Comparison of ENCODE assay signal across 9 cellular contexts in genomic region chr6:116695398-116695797, GRCh38. TPM values are rescaled to one million over a fixed set of nuclear protein-coding genes. Genes with fewer than 3 reads are reported as not detected.
A peak's percentile ranks its signal among the peaks of the same experiment; 100 is the strongest.
DNase-seq lines count a peak whose midpoint lies in the region; ATAC-seq, FAIRE-seq and TF ChIP-seq lines count a peak whose summit lies in the region.
"Had no signal": no experiment of that assay in that cellular context is flagged by ENCODE, and none has a peak within 500 bp of the region (broad histone marks: within the 10 kb centered on the region; RNA-seq: fewer than 3 reads in every experiment).

No MANE protein-coding gene starts in this region.

- H3K36me3 Mint-ChIP-seq in WTC11, result peaks cover 34% of the 10 kb centered on the region

- TF ChIP-seq CTCF in choroid plexus epithelial cell (conservative IDR thresholded peaks at IDR 0.05; ENCODE audit: low read depth, low read length) (no peak), WTC11 (IDR thresholded peaks at IDR 0.05) (no peak)

- CTCF ChIA-PET in WTC11 (lab: Charles Lee), result no interaction called here

- ATAC-seq in GM19452 (IDR thresholded peaks at IDR 0.05; ENCODE audit: unreplicated experiment), result peak; percentile 86
- peak; percentile 82 for ATAC-seq in HG03095 (IDR thresholded peaks at IDR 0.05; ENCODE audit: unreplicated experiment)
- no peak for ATAC-seq in WTC11
- ATAC-seq: body of pancreas had no signal

- H3K4me3 ChIP-seq in choroid plexus epithelial cell (ENCODE audit: low read depth, low read length), result no peak overlapping the region
- H3K4me3 ChIP-seq: body of pancreas had no signal

- H3K27ac Mint-ChIP-seq in WTC11, result no peak overlapping the region

- FAIRE-seq in GM12891 (lab: Jason Lieb, UNC) (no peak), urothelium cell line (lab: Jason Lieb, UNC) (no peak)

- POLR2A ChIA-PET in WTC11 (lab: Charles Lee), result no interaction called here

- no peak overlapping the region for H3K4me3 Mint-ChIP-seq in WTC11

- TF ChIP-seq POLR2A in GM12891 (IDR thresholded peaks at IDR 0.05; ENCODE audit: low read depth, low read length), result no peak

- no peaks in the 10 kb centered on the region for H3K4me1 Mint-ChIP-seq in WTC11

- peak; percentile 14 for DNase-seq in GM12891 (ENCODE audit: insufficient read length, low spot score)
- DNase-seq in choroid plexus epithelial cell (ENCODE audit: low read depth), result peak; percentile 36
- no peak for DNase-seq in HK-2 (ENCODE audit: unreplicated experiment)
- no peak for DNase-seq in urothelium cell line (ENCODE audit: low spot score)
- no peak for DNase-seq in WTC11 (ENCODE audit: low spot score)
- no peak for DNase-seq in SKM-1 (lab: John Stamatoyannopoulos, UW; ENCODE audit: unreplicated experiment)
- DNase-seq: body of pancreas had no signal

- no peaks in the 10 kb centered on the region for H3K9me3 Mint-ChIP-seq in WTC11

- no peaks in the 10 kb centered on the region for H3K27me3 Mint-ChIP-seq in WTC11 (ENCODE audit: low read depth)

TF ChIP-seq in GM12891, 5 proteins besides CTCF, POLR2A, EP300 and RAD21:
- TF ChIP-seq PAX5 (IDR thresholded peaks at IDR 0.05; ENCODE audit: insufficient read depth, low read length, severe bottlenecking) (no peak), SPI1 (IDR thresholded peaks at IDR 0.05; ENCODE audit: low read depth, low read length) (no peak), POU2F2 (IDR thresholded peaks at IDR 0.05; ENCODE audit: low read depth, low read length) (no peak), POLR2AphosphoS5 (IDR thresholded peaks at IDR 0.05; ENCODE audit: low read depth, low read length) (no peak), TAF1 (IDR thresholded peaks at IDR 0.05; ENCODE audit: low read depth, low read length) (no peak)

TF ChIP-seq in WTC11, 78 proteins besides CTCF, POLR2A, EP300 and RAD21:
- TF ChIP-seq ZNF416 (CRISPR knock-in tag; IDR thresholded peaks at IDR 0.05) (no peak), NFYB (CRISPR knock-in tag; conservative IDR thresholded peaks at IDR 0.05; ENCODE audit: low read depth) (no peak), MAX (CRISPR knock-in tag; IDR thresholded peaks at IDR 0.05) (no peak), ZMAT4 (CRISPR knock-in tag; IDR thresholded peaks at IDR 0.05) (no peak), ZNF138 (CRISPR knock-in tag; conservative IDR thresholded peaks at IDR 0.05) (no peak), FOXK1 (CRISPR knock-in tag; IDR thresholded peaks at IDR 0.05) (no peak), ZNF232 (CRISPR knock-in tag; IDR thresholded peaks at IDR 0.05) (no peak), ZNF219 (CRISPR knock-in tag; IDR thresholded peaks at IDR 0.05; ENCODE audit: borderline replicate concordance) (no peak), SMAD3 (CRISPR knock-in tag; IDR thresholded peaks at IDR 0.05; ENCODE audit: borderline replicate concordance) (no peak), MYBL2 (CRISPR knock-in tag; IDR thresholded peaks at IDR 0.05) (no peak), FOXP1 (CRISPR knock-in tag; IDR thresholded peaks at IDR 0.05; ENCODE audit: borderline replicate concordance) (no peak), PRRX2 (CRISPR knock-in tag; IDR thresholded peaks at IDR 0.05) (no peak), TEAD4 (CRISPR knock-in tag; IDR thresholded peaks at IDR 0.05) (no peak)
- TF ChIP-seq, protein P1, sequence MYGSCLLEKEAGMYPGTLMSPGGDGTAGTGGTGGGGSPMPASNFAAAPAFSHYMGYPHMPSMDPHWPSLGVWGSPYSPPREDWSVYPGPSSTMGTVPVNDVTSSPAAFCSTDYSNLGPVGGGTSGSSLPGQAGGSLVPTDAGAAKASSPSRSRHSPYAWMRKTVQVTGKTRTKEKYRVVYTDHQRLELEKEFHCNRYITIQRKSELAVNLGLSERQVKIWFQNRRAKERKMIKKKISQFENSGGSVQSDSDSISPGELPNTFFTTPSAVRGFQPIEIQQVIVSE (CRISPR knock-in tag; IDR thresholded peaks at IDR 0.05; ENCODE audit: borderline replicate concordance), result no peak
- TF ChIP-seq, protein P2, sequence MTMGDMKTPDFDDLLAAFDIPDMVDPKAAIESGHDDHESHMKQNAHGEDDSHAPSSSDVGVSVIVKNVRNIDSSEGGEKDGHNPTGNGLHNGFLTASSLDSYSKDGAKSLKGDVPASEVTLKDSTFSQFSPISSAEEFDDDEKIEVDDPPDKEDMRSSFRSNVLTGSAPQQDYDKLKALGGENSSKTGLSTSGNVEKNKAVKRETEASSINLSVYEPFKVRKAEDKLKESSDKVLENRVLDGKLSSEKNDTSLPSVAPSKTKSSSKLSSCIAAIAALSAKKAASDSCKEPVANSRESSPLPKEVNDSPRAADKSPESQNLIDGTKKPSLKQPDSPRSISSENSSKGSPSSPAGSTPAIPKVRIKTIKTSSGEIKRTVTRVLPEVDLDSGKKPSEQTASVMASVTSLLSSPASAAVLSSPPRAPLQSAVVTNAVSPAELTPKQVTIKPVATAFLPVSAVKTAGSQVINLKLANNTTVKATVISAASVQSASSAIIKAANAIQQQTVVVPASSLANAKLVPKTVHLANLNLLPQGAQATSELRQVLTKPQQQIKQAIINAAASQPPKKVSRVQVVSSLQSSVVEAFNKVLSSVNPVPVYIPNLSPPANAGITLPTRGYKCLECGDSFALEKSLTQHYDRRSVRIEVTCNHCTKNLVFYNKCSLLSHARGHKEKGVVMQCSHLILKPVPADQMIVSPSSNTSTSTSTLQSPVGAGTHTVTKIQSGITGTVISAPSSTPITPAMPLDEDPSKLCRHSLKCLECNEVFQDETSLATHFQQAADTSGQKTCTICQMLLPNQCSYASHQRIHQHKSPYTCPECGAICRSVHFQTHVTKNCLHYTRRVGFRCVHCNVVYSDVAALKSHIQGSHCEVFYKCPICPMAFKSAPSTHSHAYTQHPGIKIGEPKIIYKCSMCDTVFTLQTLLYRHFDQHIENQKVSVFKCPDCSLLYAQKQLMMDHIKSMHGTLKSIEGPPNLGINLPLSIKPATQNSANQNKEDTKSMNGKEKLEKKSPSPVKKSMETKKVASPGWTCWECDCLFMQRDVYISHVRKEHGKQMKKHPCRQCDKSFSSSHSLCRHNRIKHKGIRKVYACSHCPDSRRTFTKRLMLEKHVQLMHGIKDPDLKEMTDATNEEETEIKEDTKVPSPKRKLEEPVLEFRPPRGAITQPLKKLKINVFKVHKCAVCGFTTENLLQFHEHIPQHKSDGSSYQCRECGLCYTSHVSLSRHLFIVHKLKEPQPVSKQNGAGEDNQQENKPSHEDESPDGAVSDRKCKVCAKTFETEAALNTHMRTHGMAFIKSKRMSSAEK (CRISPR knock-in tag; IDR thresholded peaks at IDR 0.05; ENCODE audit: borderline replicate concordance), result no peak

RNA-seq across cellular contexts. Expression of gene KPNA5, which starts 14.4 kb away (rescaled TPM):
- polyA plus RNA-seq in GM12891 (2012; ENCODE audit: low read depth, missing spikeins), result 2.1 TPM
- 10.0 to 12.7 TPM (median 12.2 TPM) in 3 replicates for total RNA-seq in WTC11 (2021)

RNA-seq across cellular contexts. Expression of gene ZUP1, which starts 26.8 kb away (rescaled TPM):
- polyA plus RNA-seq in GM12891 (2012; ENCODE audit: low read depth, missing spikeins), result 8.6 TPM
- total RNA-seq in WTC11 (2021), result 15.5 to 19.4 TPM (median 16.9 TPM) in 3 replicates

Comparison
In these comparisons a context has a peak if more than half of its experiments do, and no peak if none do; other contexts are left out.
1. DNase-seq: peak in GM12891 (single experiment) and choroid plexus epithelial cell (single experiment); none in HK-2 (single experiment), urothelium cell line (single experiment), WTC11 (single experiment) and SKM-1 (single experiment).